Comparison of ENCODE assay signal across 1 cellular context in genomic region chrX:77003956-77004355, GRCh38.
TF ChIP-seq lines count a peak whose summit lies in the region.

No MANE protein-coding gene starts in this region.

TF ChIP-seq in WTC11, 78 proteins besides CTCF, POLR2A, EP300 and RAD21 (continued from another document):
- TF ChIP-seq ZBTB43 (CRISPR knock-in tag; IDR thresholded peaks at IDR 0.05), result no peak
- TF ChIP-seq ZNF138 (CRISPR knock-in tag; conservative IDR thresholded peaks at IDR 0.05), result no peak
- TF ChIP-seq HMGA2 (CRISPR knock-in tag; IDR thresholded peaks at IDR 0.05), result no peak
- no peak for TF ChIP-seq STAT6 (CRISPR knock-in tag; conservative IDR thresholded peaks at IDR 0.05; ENCODE audit: low read depth)
- TF ChIP-seq ZNF121 (CRISPR knock-in tag; IDR thresholded peaks at IDR 0.05), result no peak
TF ChIP-seq in WTC11: peak in this region for 0.
